17 cellular contexts compared by ENCODE assay signal in genomic region chr18:3294435-3295080, GRCh38. TPM values are rescaled to one million over a fixed set of nuclear protein-coding genes. Genes with fewer than 3 reads are reported as not detected.
DNase-seq lines count a peak whose midpoint lies in the region; ATAC-seq, FAIRE-seq and TF ChIP-seq lines count a peak whose summit lies in the region.
"Had no signal": no experiment of that assay in that cellular context is flagged by ENCODE, and none has a peak within 500 bp of the region (broad histone marks: within the 10 kb centered on the region; RNA-seq: fewer than 3 reads in every experiment).

No MANE protein-coding gene starts in this region.

- H3K4me1 Mint-ChIP-seq in activated T-cell treated with anti-CD3 and anti-CD28 coated beads, Interleukin-2, amount 50 U/mL, for 4 hours (ENCODE audit: low read depth) = peaks cover 12% of the 10 kb centered on the region
- H3K4me1 Mint-ChIP-seq in activated T-cell treated with anti-CD3 and anti-CD28 coated beads, Interleukin-2, amount 50 U/mL, for 24 hours (ENCODE audit: low read depth) = peaks cover 9% of the 10 kb centered on the region

- POLR2A ChIA-PET in A673 (lab: Charles Lee; ENCODE audit: low non-redundant PET) = no interaction called here

- peaks cover 23% of the 10 kb centered on the region for H3K9me3 Mint-ChIP-seq in activated T-cell treated with anti-CD3 and anti-CD28 coated beads, Interleukin-2, amount 50 U/mL, for 4 hours
- H3K9me3 Mint-ChIP-seq in activated T-cell treated with anti-CD3 and anti-CD28 coated beads, Interleukin-2, amount 50 U/mL, for 24 hours = peaks cover 10% of the 10 kb centered on the region

- no peak for DNase-seq in activated T-cell treated with anti-CD3 and anti-CD28 coated beads, Interleukin-2, amount 50 U/mL, for 4 hours
- DNase-seq in activated T-cell treated with anti-CD3 and anti-CD28 coated beads, Interleukin-2, amount 50 U/mL, for 24 hours = no peak
- DNase-seq in NCI-H748 treated with DMSO at 0.1 percent for 48 hours (lab: John Stamatoyannopoulos, UW) (peak; percentile 95), fibroblast of lung (ENCODE audit: low read depth in 2 of 2) (peak; percentile 39 to 66), urothelium cell line (ENCODE audit: low spot score) (peak; percentile 82), A673 (ENCODE audit: low spot score) (no peak), putamen (ENCODE audit: low spot score) (no peak)
- DNase-seq: ACHN; activated CD8-positive, alpha-beta memory T cell treated with anti-CD3 and anti-CD28 coated beads, Interleukin-2, amount 10 ng/mL, durations not matched to agents 7 days and 5 days; lower lobe of right lung; NCI-H187 treated with DMSO at 0.1 percent for 48 hours; nucleus accumbens; spleen; substantia nigra; WERI-Rb-1 had no signal

- no peaks in the 10 kb centered on the region for H3K79me2 ChIP-seq in fibroblast of lung (ENCODE audit: control insufficient read depth, insufficient read depth, low read length)

- H3K36me3 Mint-ChIP-seq in activated T-cell treated with anti-CD3 and anti-CD28 coated beads, Interleukin-2, amount 50 U/mL, for 4 hours (ENCODE audit: insufficient read depth) = peaks cover 7% of the 10 kb centered on the region
- H3K36me3 Mint-ChIP-seq in activated T-cell treated with anti-CD3 and anti-CD28 coated beads, Interleukin-2, amount 50 U/mL, for 24 hours (ENCODE audit: low read depth) = peaks cover 4% of the 10 kb centered on the region
- H3K36me3 Mint-ChIP-seq: activated CD8-positive, alpha-beta memory T cell treated with anti-CD3 and anti-CD28 coated beads, Interleukin-2, amount 10 ng/mL, durations not matched to agents 7 days and 5 days had no signal

- H3K4me2 ChIP-seq in fibroblast of lung (ENCODE audit: extremely low read depth, insufficient read depth, low read length) = no peak overlapping the region

- no peaks in the 10 kb centered on the region for H4K20me1 ChIP-seq in fibroblast of lung (ENCODE audit: control insufficient read depth, extremely low read depth, insufficient read depth, low read length)

- H3K9ac ChIP-seq in fibroblast of lung (ENCODE audit: insufficient read depth, low read length) = no peak overlapping the region

- H3K27ac ChIP-seq in fibroblast of lung (ENCODE audit: insufficient read depth, low read length) (no peak overlapping the region), A673 (ENCODE audit: low read depth, low read length, poor library complexity, severe bottlenecking) (no peak overlapping the region)
- H3K27ac ChIP-seq: lower lobe of right lung, spleen, WERI-Rb-1 had no signal

- H3K27me3 ChIP-seq in fibroblast of lung (ENCODE audit: control insufficient read depth, insufficient read depth, low read length) = no peaks in the 10 kb centered on the region
- H3K27me3 ChIP-seq in A673 (replicated peaks; ENCODE audit: insufficient read depth, low read depth, low read length, poor library complexity) = no peaks in the 10 kb centered on the region

- CTCF ChIA-PET in A673 (lab: Charles Lee) = no interaction called here

- H3K4me3 Mint-ChIP-seq in activated T-cell treated with anti-CD3 and anti-CD28 coated beads, Interleukin-2, amount 50 U/mL, for 4 hours = peak overlapping the region; percentile 25
- no peak overlapping the region for H3K4me3 Mint-ChIP-seq in activated T-cell treated with anti-CD3 and anti-CD28 coated beads, Interleukin-2, amount 50 U/mL, for 24 hours
- H3K4me3 Mint-ChIP-seq: activated CD8-positive, alpha-beta memory T cell treated with anti-CD3 and anti-CD28 coated beads, Interleukin-2, amount 10 ng/mL, durations not matched to agents 7 days and 5 days; activated naive CD8-positive, alpha-beta T cell had no signal

- no peak for ATAC-seq in activated T-cell treated with anti-CD3 and anti-CD28 coated beads, Interleukin-2, amount 50 U/mL, for 4 hours
- no peak for ATAC-seq in HG02678 (IDR thresholded peaks at IDR 0.05; ENCODE audit: unreplicated experiment)
- ATAC-seq: activated CD8-positive, alpha-beta memory T cell treated with anti-CD3 and anti-CD28 coated beads, Interleukin-2, amount 10 ng/mL, durations not matched to agents 7 days and 5 days; lower lobe of right lung had no signal

- no peak for TF ChIP-seq CTCF in fibroblast of lung (conservative IDR thresholded peaks at IDR 0.05 in 1 of 2, IDR thresholded peaks at IDR 0.05 in 1 of 2; ENCODE audit: low read depth in 1 of 2, low read length in 2 of 2)
- no peak for TF ChIP-seq CTCF in A673 (conservative IDR thresholded peaks at IDR 0.05; ENCODE audit: low read depth, low read length)

- H2AFZ ChIP-seq in fibroblast of lung (ENCODE audit: low read length) = no peak overlapping the region

- peaks cover 5% of the 10 kb centered on the region for H3K27me3 Mint-ChIP-seq in activated T-cell treated with anti-CD3 and anti-CD28 coated beads, Interleukin-2, amount 50 U/mL, for 4 hours (ENCODE audit: low read depth)
- peaks cover 8% of the 10 kb centered on the region for H3K27me3 Mint-ChIP-seq in activated T-cell treated with anti-CD3 and anti-CD28 coated beads, Interleukin-2, amount 50 U/mL, for 24 hours
- H3K27me3 Mint-ChIP-seq: activated naive CD8-positive, alpha-beta T cell had no signal

- H3K36me3 ChIP-seq in fibroblast of lung (ENCODE audit: control insufficient read depth, insufficient read depth, low read length) (no peaks in the 10 kb centered on the region), A673 (ENCODE audit: insufficient read depth, low read length, poor library complexity, severe bottlenecking) (peaks cover 12% of the 10 kb centered on the region)
- H3K36me3 ChIP-seq: lower lobe of right lung, spleen, WERI-Rb-1 had no signal

- H3K9me3 ChIP-seq in fibroblast of lung (ENCODE audit: control insufficient read depth, insufficient read depth, low read depth, low read length) = no peaks in the 10 kb centered on the region
- peaks cover 28% of the 10 kb centered on the region for H3K9me3 ChIP-seq in A673 (ENCODE audit: low read depth, low read length, poor library complexity, severe bottlenecking)
- H3K9me3 ChIP-seq: lower lobe of right lung had no signal

- no TSS peak for BruUV-seq in A673 (replicated peaks; lab: Mats Ljungman, UMichigan)

- H3K4me3 ChIP-seq in fibroblast of lung (replicated peaks in 1 of 4; ENCODE audit: control extremely low read depth in 1 of 4, insufficient read depth in 1 of 4, low read depth in 3 of 4, low read length in 4 of 4) (no peak overlapping the region), A673 (ENCODE audit: low read depth, low read length, poor library complexity, severe bottlenecking) (no peak overlapping the region)
- H3K4me3 ChIP-seq: lower lobe of right lung, spleen had no signal

- H3K4me1 ChIP-seq in fibroblast of lung (ENCODE audit: control insufficient read depth, extremely low read depth, insufficient read depth, low read length) (peaks cover 3% of the 10 kb centered on the region), A673 (ENCODE audit: insufficient read depth, low read length, poor library complexity, severe bottlenecking) (no peaks in the 10 kb centered on the region)

- H3K27ac Mint-ChIP-seq in activated T-cell treated with anti-CD3 and anti-CD28 coated beads, Interleukin-2, amount 50 U/mL, for 24 hours = no peak overlapping the region
- H3K27ac Mint-ChIP-seq: activated CD8-positive, alpha-beta memory T cell treated with anti-CD3 and anti-CD28 coated beads, Interleukin-2, amount 10 ng/mL, durations not matched to agents 7 days and 5 days; activated naive CD8-positive, alpha-beta T cell had no signal

- intact Hi-C loops in A673 (cut with micrococcal nuclease; ENCODE audit: unreplicated experiment) = loop anchor here (5.0 kb wide), 2 partner anchors 88 to 293 kb away; no protein-coding TSS in a partner anchor

- FAIRE-seq in urothelium cell line (lab: Jason Lieb, UNC) = peak; percentile 95

RNA-seq across cellular contexts. Expression of gene MYL12B, which starts 32.6 kb away (rescaled TPM):
- total RNA-seq in activated T-cell treated with anti-CD3 and anti-CD28 coated beads, Interleukin-2, amount 50 U/mL, for 4 hours = 100 to 1,000 TPM; 190 to 203 (median 194) TPM
- total RNA-seq in fibroblast of lung = 259 and 473 TPM in 2 replicates
- polyA plus RNA-seq in fibroblast of lung = 874 and 1,122 TPM in 2 replicates
- polyA plus RNA-seq in fibroblast of lung (2012) = 666 and 755 TPM in 2 replicates
- polyA minus RNA-seq in fibroblast of lung (ENCODE audit: low replicate concordance) = 118 and 227 TPM in 2 replicates
- 303 and 389 TPM in 2 replicates for total RNA-seq in A673 (2021)

RNA-seq across cellular contexts. Expression of gene MYL12A, which starts 47.0 kb away (rescaled TPM):
- 100 to 1,000 TPM; 166 to 171 (median 169) TPM for total RNA-seq in activated T-cell treated with anti-CD3 and anti-CD28 coated beads, Interleukin-2, amount 50 U/mL, for 4 hours
- total RNA-seq in fibroblast of lung (499 and 826 TPM in 2 replicates), A673 (2021) (298 and 357 TPM in 2 replicates)
- polyA plus RNA-seq in fibroblast of lung = 985 and 1,436 TPM in 2 replicates
- 632 and 849 TPM in 2 replicates for polyA plus RNA-seq in fibroblast of lung (2012)
- 155 and 256 TPM in 2 replicates for polyA minus RNA-seq in fibroblast of lung (ENCODE audit: low replicate concordance)

Comparison
In these comparisons a context has a peak if more than half of its experiments do, and no peak if none do; other contexts are left out.
1. DNase-seq: peak in NCI-H748 treated with DMSO at 0.1 percent for 48 hours (single experiment), fibroblast of lung (2 of 2) and urothelium cell line (single experiment); none in activated T-cell treated with anti-CD3 and anti-CD28 coated beads, Interleukin-2, amount 50 U/mL, for 4 hours (single experiment), activated T-cell treated with anti-CD3 and anti-CD28 coated beads, Interleukin-2, amount 50 U/mL, for 24 hours (single experiment), A673 (single experiment) and putamen (single experiment).